In the genomic region with DNA sequence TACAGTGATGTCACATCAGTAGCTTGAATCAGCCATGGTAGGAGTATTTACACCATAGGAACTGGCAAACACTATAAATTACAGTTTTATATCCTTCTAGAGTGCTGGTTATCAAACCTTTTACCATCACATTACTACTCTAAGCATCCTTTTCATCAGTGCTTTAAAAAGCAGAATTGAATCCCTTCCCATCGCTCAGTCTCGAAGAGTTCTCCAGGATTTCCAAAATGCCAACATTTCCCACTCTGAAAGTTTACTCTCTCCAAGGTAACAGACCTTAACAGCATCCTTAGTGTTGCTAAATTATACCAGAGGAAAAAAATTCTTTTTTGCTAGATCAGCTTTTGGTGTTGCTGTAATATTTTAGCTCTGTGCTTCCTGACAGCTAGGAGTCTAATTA, we compare ENCODE assay signal across 1 cellular context.
TF ChIP-seq lines count a peak whose summit lies in the region.

No MANE protein-coding gene starts in this region.

TF ChIP-seq in HepG2, 621 proteins besides CTCF, POLR2A, EP300 and RAD21 (continued from another document):
- TF ChIP-seq, protein P1, sequence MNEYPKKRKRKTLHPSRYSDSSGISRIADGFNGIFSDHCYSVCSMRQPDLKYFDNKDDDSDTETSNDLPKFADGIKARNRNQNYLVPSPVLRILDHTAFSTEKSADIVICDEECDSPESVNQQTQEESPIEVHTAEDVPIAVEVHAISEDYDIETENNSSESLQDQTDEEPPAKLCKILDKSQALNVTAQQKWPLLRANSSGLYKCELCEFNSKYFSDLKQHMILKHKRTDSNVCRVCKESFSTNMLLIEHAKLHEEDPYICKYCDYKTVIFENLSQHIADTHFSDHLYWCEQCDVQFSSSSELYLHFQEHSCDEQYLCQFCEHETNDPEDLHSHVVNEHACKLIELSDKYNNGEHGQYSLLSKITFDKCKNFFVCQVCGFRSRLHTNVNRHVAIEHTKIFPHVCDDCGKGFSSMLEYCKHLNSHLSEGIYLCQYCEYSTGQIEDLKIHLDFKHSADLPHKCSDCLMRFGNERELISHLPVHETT (CRISPR knock-in tag; conservative IDR thresholded peaks at IDR 0.05) = no peak
- TF ChIP-seq U2AF1 (optimal IDR thresholded peaks at IDR 0.05; ENCODE audit: low read depth, low read length) (no peak), ZNF251 (CRISPR knock-in tag; IDR thresholded peaks at IDR 0.05) (no peak), ZBTB7A (CRISPR knock-in tag; IDR thresholded peaks at IDR 0.05) (no peak), NFIC (IDR thresholded peaks at IDR 0.05; ENCODE audit: low read length) (no peak), ZNF274 (CRISPR knock-in tag; IDR thresholded peaks at IDR 0.05) (no peak)
